Comparison of ENCODE assay signal across 13 cellular contexts in the genomic region with DNA sequence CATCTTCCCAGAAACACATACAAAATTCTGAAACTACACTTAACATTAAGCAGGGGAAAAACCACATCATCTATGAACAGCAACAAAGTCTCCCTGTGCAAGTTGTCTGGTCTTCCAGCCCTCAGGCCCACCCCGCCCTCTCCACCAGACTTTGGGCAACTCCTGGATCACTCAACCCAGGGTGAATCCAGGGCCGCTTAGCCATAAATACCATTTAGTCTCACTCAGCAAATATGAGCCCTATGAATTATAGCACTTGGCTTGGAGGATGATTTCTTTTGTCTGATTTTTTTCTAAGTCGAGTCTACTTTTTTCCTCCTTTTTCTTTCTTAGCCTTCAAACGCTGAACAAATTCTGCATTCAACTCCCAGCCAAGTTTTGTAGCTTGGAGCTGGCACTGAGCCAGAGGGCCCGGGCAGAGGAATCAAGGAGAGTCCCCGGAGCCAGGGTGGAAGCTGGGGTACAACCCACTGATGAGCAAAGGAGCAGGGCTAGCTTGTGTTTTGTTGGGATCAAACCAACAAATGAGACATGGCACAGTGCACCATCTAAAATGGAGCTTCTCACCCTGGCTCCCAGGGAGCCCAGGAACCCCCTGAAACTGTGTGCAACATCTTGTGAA. TPM values are rescaled to one million over a fixed set of nuclear protein-coding genes. Genes with fewer than 3 reads are reported as not detected.
A peak's percentile ranks its signal among the peaks of the same experiment; 100 is the strongest.
DNase-seq lines count a peak whose midpoint lies in the region; ATAC-seq and TF ChIP-seq lines count a peak whose summit lies in the region.
"Had no signal": no experiment of that assay in that cellular context is flagged by ENCODE, and none has a peak within 500 bp of the region (broad histone marks: within the 10 kb centered on the region; RNA-seq: fewer than 3 reads in every experiment).

No MANE protein-coding gene starts in this region.

- intact Hi-C loops in activated CD4-positive, alpha-beta T cell treated with anti-CD3 and anti-CD28 coated beads for 36 hours (cut with DNase I, micrococcal nuclease) = loop anchor here in 1 of 2 experiments (5.0 kb wide), 2 partner anchors 257 to 382 kb away; partner anchors contain the start of gene SLC1A4

- H3K4me3 ChIP-seq in AG04449 (ENCODE audit: low read depth, low read length) = no peak overlapping the region
- H3K4me3 ChIP-seq in SJCRH30 = no peak overlapping the region
- H3K4me3 ChIP-seq: BLaER1 had no signal

- H3K9me3 Mint-ChIP-seq in natural killer cell treated with Interleukin-12 subunit alpha and Interleukin-12 subunit beta and Interleukin-15 and Interleukin-18, amount 100 ng/mL, for 72 hours = no peaks in the 10 kb centered on the region
- H3K9me3 Mint-ChIP-seq in activated CD4-positive, alpha-beta T cell treated with anti-CD3 and anti-CD28 coated beads for 36 hours (ENCODE audit: low read depth) = no peaks in the 10 kb centered on the region

- H3K4me1 ChIP-seq in SJCRH30 = no peaks in the 10 kb centered on the region; the same call in 1 of the 2 replicates

- no peaks in the 10 kb centered on the region for H3K27me3 ChIP-seq in SJCRH30

- peaks cover 18 to 27% of the 10 kb centered on the region in 2 donors for H3K4me1 Mint-ChIP-seq in natural killer cell treated with Interleukin-12 subunit alpha and Interleukin-12 subunit beta and Interleukin-15 and Interleukin-18, amount 100 ng/mL, for 72 hours (ENCODE audit: low read depth in 2 of 2)
- H3K4me1 Mint-ChIP-seq in activated CD4-positive, alpha-beta T cell treated with anti-CD3 and anti-CD28 coated beads for 36 hours = peaks cover 25% of the 10 kb centered on the region

- DNase-seq in AG04449 (ENCODE audit: low read depth, low spot score) (peak; percentile 63), epidermal melanocyte (ENCODE audit: insufficient read length, low spot score) (peak; percentile 45), myocyte (ENCODE audit: low read depth) (peak; percentile 49), SJCRH30 (no peak), NCI-H748 treated with DMSO at 0.1 percent for 48 hours (lab: John Stamatoyannopoulos, UW) (no peak)
- DNase-seq in natural killer cell treated with Interleukin-12 subunit alpha and Interleukin-12 subunit beta and Interleukin-15 and Interleukin-18, amount 100 ng/mL, for 72 hours (ENCODE audit: low spot score) = no peak
- no peak for DNase-seq in activated CD4-positive, alpha-beta T cell treated with anti-CD3 and anti-CD28 coated beads for 36 hours
- DNase-seq: NCI-H2029, PC-3 had no signal

- no peak for TF ChIP-seq CTCF in AG04449 (IDR thresholded peaks at IDR 0.05; ENCODE audit: insufficient read depth, low read length, missing control alignments)

- TF ChIP-seq RAD21 in Ishikawa (IDR thresholded peaks at IDR 0.05; ENCODE audit: low read depth) = no peak

- POLR2A ChIA-PET in AG04449 (lab: Yijun Ruan, JAX) = no interaction called here
- POLR2A ChIA-PET in activated CD4-positive, alpha-beta T cell treated with anti-CD3 and anti-CD28 coated beads for 36 hours (lab: Charles Lee) = no interaction called here

- H3K9me3 ChIP-seq in SJCRH30 (replicated peaks) = peaks cover 10% of the 10 kb centered on the region; the same call in 1 of the 2 replicates
- H3K9me3 ChIP-seq: BLaER1 had no signal

- H3K36me3 ChIP-seq in SJCRH30 = no peaks in the 10 kb centered on the region
- H3K36me3 ChIP-seq: BLaER1 had no signal

- H3K36me3 Mint-ChIP-seq in natural killer cell treated with Interleukin-12 subunit alpha and Interleukin-12 subunit beta and Interleukin-15 and Interleukin-18, amount 100 ng/mL, for 72 hours = no peaks in the 10 kb centered on the region
- no peaks in the 10 kb centered on the region for H3K36me3 Mint-ChIP-seq in activated CD4-positive, alpha-beta T cell treated with anti-CD3 and anti-CD28 coated beads for 36 hours (ENCODE audit: low read depth)

- no peaks in the 10 kb centered on the region for H3K27me3 Mint-ChIP-seq in natural killer cell treated with Interleukin-12 subunit alpha and Interleukin-12 subunit beta and Interleukin-15 and Interleukin-18, amount 100 ng/mL, for 72 hours
- H3K27me3 Mint-ChIP-seq in activated CD4-positive, alpha-beta T cell treated with anti-CD3 and anti-CD28 coated beads for 36 hours = no peaks in the 10 kb centered on the region
- H3K27me3 Mint-ChIP-seq: naive thymus-derived CD4-positive, alpha-beta T cell had no signal

- TF ChIP-seq EP300 in Ishikawa (IDR thresholded peaks at IDR 0.05; ENCODE audit: borderline replicate concordance) = no peak

- H3K27ac Mint-ChIP-seq in natural killer cell treated with Interleukin-12 subunit alpha and Interleukin-12 subunit beta and Interleukin-15 and Interleukin-18, amount 100 ng/mL, for 72 hours = peak overlapping the region in 1 of 2 donors; percentile 52
- H3K27ac Mint-ChIP-seq in activated CD4-positive, alpha-beta T cell treated with anti-CD3 and anti-CD28 coated beads for 36 hours = no peak overlapping the region

- no peak for ATAC-seq in natural killer cell treated with Interleukin-12 subunit alpha and Interleukin-12 subunit beta and Interleukin-15 and Interleukin-18, amount 100 ng/mL, for 72 hours
- no peak for ATAC-seq in activated CD4-positive, alpha-beta T cell treated with anti-CD3 and anti-CD28 coated beads for 36 hours
- ATAC-seq: naive thymus-derived CD4-positive, alpha-beta T cell; PC-3 had no signal

- CTCF ChIA-PET in AG04449 (lab: Yijun Ruan, JAX) = interaction anchor here (0.7 to 3.5 kb wide), 8 partner anchors 9 to 283 kb away, joined by 3 to 16 read pairs (median 4); no protein-coding TSS in a partner anchor
- CTCF ChIA-PET in activated CD4-positive, alpha-beta T cell treated with anti-CD3 and anti-CD28 coated beads for 36 hours (lab: Charles Lee) = interaction anchor here (0.6 to 3.4 kb wide), 9 partner anchors 10 to 82 kb away, joined by 3 to 15 read pairs (median 4); no protein-coding TSS in a partner anchor

- no peak overlapping the region for H3K4me3 Mint-ChIP-seq in natural killer cell treated with Interleukin-12 subunit alpha and Interleukin-12 subunit beta and Interleukin-15 and Interleukin-18, amount 100 ng/mL, for 72 hours
- H3K4me3 Mint-ChIP-seq in activated CD4-positive, alpha-beta T cell treated with anti-CD3 and anti-CD28 coated beads for 36 hours = no peak overlapping the region

- no peak overlapping the region for H3K27ac ChIP-seq in SJCRH30
- H3K27ac ChIP-seq: BLaER1, KMS-11 had no signal

TF ChIP-seq in Ishikawa, 13 proteins besides CTCF, POLR2A, EP300 and RAD21:
- TF ChIP-seq, protein P1, sequence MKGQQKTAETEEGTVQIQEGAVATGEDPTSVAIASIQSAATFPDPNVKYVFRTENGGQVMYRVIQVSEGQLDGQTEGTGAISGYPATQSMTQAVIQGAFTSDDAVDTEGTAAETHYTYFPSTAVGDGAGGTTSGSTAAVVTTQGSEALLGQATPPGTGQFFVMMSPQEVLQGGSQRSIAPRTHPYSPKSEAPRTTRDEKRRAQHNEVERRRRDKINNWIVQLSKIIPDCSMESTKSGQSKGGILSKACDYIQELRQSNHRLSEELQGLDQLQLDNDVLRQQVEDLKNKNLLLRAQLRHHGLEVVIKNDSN (IDR thresholded peaks at IDR 0.05) = no peak
- peak; percentile 65 for TF ChIP-seq NFIC (IDR thresholded peaks at IDR 0.05)
TF ChIP-seq in Ishikawa: peak in this region for 1.

RNA-seq across cellular contexts. Expression of gene SERTAD2, which starts 48.7 kb away (rescaled TPM):
- total RNA-seq in myocyte = 22.1 and 24.9 TPM in 2 replicates
- polyA plus RNA-seq in myocyte (2012) = 24.1 TPM
- 10 to 100 TPM; 15.6 to 23.9 TPM for total RNA-seq in natural killer cell treated with Interleukin-12 subunit alpha and Interleukin-12 subunit beta and Interleukin-15 and Interleukin-18, amount 100 ng/mL, for 72 hours
- total RNA-seq in SJCRH30 (2014; rRNA removed; shearing (Covaris generic)) = 30.9 and 34.7 TPM in 2 replicates
- total RNA-seq in activated CD4-positive, alpha-beta T cell treated with anti-CD3 and anti-CD28 coated beads for 36 hours = 10 to 100 TPM; 14.5 to 14.9 TPM

Comparison
In these comparisons a context has a peak if more than half of its experiments do, and no peak if none do; other contexts are left out.
1. DNase-seq: peak in AG04449 (single experiment), epidermal melanocyte (single experiment) and myocyte (single experiment); none in natural killer cell treated with Interleukin-12 subunit alpha and Interleukin-12 subunit beta and Interleukin-15 and Interleukin-18, amount 100 ng/mL, for 72 hours (single experiment), SJCRH30 (0 of 2), NCI-H748 treated with DMSO at 0.1 percent for 48 hours (single experiment) and activated CD4-positive, alpha-beta T cell treated with anti-CD3 and anti-CD28 coated beads for 36 hours (single experiment).